ENCODE assay signal across 22 cellular contexts in genomic region chr10:127418536-127419168, GRCh38.
"Had no signal": no experiment of that assay in that cellular context is flagged by ENCODE, and none has a peak within 500 bp of the region (broad histone marks: within the 10 kb centered on the region; RNA-seq: fewer than 3 reads in every experiment).

No MANE protein-coding gene starts in this region.

- H3K4me1 ChIP-seq: heart right ventricle, lower lobe of right lung, pancreas, transverse colon had no signal

- H3K4me3 ChIP-seq: coronary artery, heart right ventricle, lower lobe of right lung, pancreas, thoracic aorta, transverse colon had no signal

- H3K36me3 Mint-ChIP-seq: memory B cell; natural killer cell; stimulated activated naive B cell treated with anti-CD40 and anti-IgM and Interleukin-4, amounts not matched to agents 10 μg/mL and 1 μg/mL and 100 μg/mL, for 72 hours had no signal

- DNase-seq: effector CD4-positive, alpha-beta T cell; endodermal cell; foreskin melanocyte; hypothalamus; kidney glomerular epithelial cell; lower lobe of right lung; natural killer cell; nucleus accumbens; pancreas; stimulated activated CD4-positive, alpha-beta T cell treated with anti-CD3 and anti-CD28 coated beads, Interleukin-2, amount 100 ng/mL, for 24 hours; stimulated activated CD4-positive, alpha-beta T cell treated with anti-CD3 and anti-CD28 coated beads, Interleukin-4, amount 100 ng/mL, for 4 hours; stimulated activated naive B cell treated with anti-CD40 and anti-IgM and Interleukin-4, amounts not matched to agents 10 μg/mL and 1 μg/mL and 100 μg/mL, for 72 hours; stimulated activated naive CD8-positive, alpha-beta T cell treated with anti-CD3 and anti-CD28 coated beads, Interleukin-15, amount 100 ng/mL, for 72 hours; transverse colon had no signal

- H3K27me3 ChIP-seq: heart right ventricle, pancreas, transverse colon had no signal

- H3K27ac Mint-ChIP-seq: endodermal cell; memory B cell; mesothelial cell of epicardium; natural killer cell; progenitor cell of endocrine pancreas; stimulated activated naive B cell treated with anti-CD40 and anti-IgM and Interleukin-4, amounts not matched to agents 10 μg/mL and 1 μg/mL and 100 μg/mL, for 72 hours had no signal

- H3K4me1 Mint-ChIP-seq: memory B cell; mesothelial cell of epicardium; natural killer cell; stimulated activated naive B cell treated with anti-CD40 and anti-IgM and Interleukin-4, amounts not matched to agents 10 μg/mL and 1 μg/mL and 100 μg/mL, for 72 hours; stimulated activated naive CD8-positive, alpha-beta T cell treated with anti-CD3 and anti-CD28 coated beads, Interleukin-15, amount 100 ng/mL, for 72 hours had no signal

- H3K4me3 Mint-ChIP-seq: endodermal cell; memory B cell; mesothelial cell of epicardium; natural killer cell; neural crest cell; stimulated activated naive B cell treated with anti-CD40 and anti-IgM and Interleukin-4, amounts not matched to agents 10 μg/mL and 1 μg/mL and 100 μg/mL, for 72 hours; stimulated activated naive CD8-positive, alpha-beta T cell treated with anti-CD3 and anti-CD28 coated beads, Interleukin-15, amount 100 ng/mL, for 72 hours had no signal

- H3K9me3 Mint-ChIP-seq: endodermal cell; memory B cell; natural killer cell; neural crest cell; stimulated activated naive CD8-positive, alpha-beta T cell treated with anti-CD3 and anti-CD28 coated beads, Interleukin-15, amount 100 ng/mL, for 72 hours had no signal

- H3K27me3 Mint-ChIP-seq: memory B cell; progenitor cell of endocrine pancreas; stimulated activated naive B cell treated with anti-CD40 and anti-IgM and Interleukin-4, amounts not matched to agents 10 μg/mL and 1 μg/mL and 100 μg/mL, for 72 hours; stimulated activated naive CD8-positive, alpha-beta T cell treated with anti-CD3 and anti-CD28 coated beads, Interleukin-15, amount 100 ng/mL, for 72 hours had no signal

- H3K36me3 ChIP-seq: transverse colon had no signal

- H3K27ac ChIP-seq: coronary artery, heart right ventricle, lower lobe of right lung, pancreas, thoracic aorta, transverse colon had no signal

- ATAC-seq: left lobe of liver, lower lobe of right lung, natural killer cell, pancreas had no signal

- H3K9me3 ChIP-seq: heart right ventricle, lower lobe of right lung, pancreas, thoracic aorta, transverse colon had no signal
